Comparison of ENCODE assay signal across 17 cellular contexts in the genomic region with DNA sequence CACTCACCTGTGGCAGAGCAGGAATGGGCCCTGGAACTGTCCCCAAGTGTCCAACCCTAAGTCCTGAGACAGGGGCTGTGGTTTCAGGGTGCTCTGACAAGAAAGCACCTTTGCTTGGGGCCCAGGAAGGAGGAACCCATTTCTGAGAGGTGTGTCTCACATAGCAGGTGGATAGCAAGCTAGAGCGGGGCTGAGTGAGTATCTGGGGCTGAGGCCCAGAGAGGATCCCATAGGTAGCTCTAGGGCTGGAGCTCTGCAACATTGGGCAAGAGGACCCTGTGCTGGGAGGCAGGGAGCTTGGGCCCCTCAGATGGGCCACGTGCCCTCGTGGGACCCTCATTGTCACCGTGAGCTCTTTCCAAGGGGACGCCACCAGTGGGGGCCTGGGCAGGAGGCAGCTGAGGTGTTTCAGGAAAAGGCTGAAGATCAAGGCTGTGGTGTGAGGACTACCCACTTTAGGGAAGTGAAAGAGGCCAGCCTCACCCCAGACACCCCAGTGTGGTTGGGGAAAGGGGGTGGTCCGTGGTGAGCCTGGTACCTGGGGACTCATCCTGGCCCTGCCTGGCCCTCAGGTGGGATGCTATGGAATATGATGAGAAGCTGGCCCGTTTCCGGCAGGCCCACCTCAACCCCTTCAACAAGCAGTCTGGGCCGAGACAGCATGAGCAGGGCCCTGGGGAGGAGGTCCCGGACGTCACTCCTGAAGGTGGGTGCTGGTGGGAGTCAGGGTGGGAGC. TPM values are rescaled to one million over a fixed set of nuclear protein-coding genes. Genes with fewer than 3 reads are reported as not detected.
DNase-seq lines count a peak whose midpoint lies in the region; ATAC-seq and TF ChIP-seq lines count a peak whose summit lies in the region.
"Had no signal": no experiment of that assay in that cellular context is flagged by ENCODE, and none has a peak within 500 bp of the region (broad histone marks: within the 10 kb centered on the region; RNA-seq: fewer than 3 reads in every experiment).

No MANE protein-coding gene starts in this region.

- intact Hi-C loops in spleen (cut with DNase I; ENCODE audit: low total_unique reads) = no loop called here
- intact Hi-C loops in head of caudate nucleus (cut with DNase I) = no loop called here

- WGBS in spleen, 5 donors = 69 to 78% (median 72%) methylated on average over 11 of the region's 11 CpGs

- ATAC-seq in GM19452 (IDR thresholded peaks at IDR 0.05; ENCODE audit: unreplicated experiment) (peak; percentile 52), HG02884 (IDR thresholded peaks at IDR 0.05; ENCODE audit: unreplicated experiment) (peak; percentile 60)

- no peaks in the 10 kb centered on the region for H3K79me2 ChIP-seq in OCI-LY1 (ENCODE audit: insufficient read depth, low read length)

- no peaks in the 10 kb centered on the region for H3K9me3 ChIP-seq in OCI-LY1 (ENCODE audit: low read length)
- H3K9me3 ChIP-seq in spleen = no peaks in the 10 kb centered on the region
- H3K9me3 ChIP-seq: SJSA1, testis had no signal

- TF ChIP-seq CTCF in GM06990 (IDR thresholded peaks at IDR 0.05; ENCODE audit: insufficient read depth, low read length, poor library complexity, severe bottlenecking) = no peak
- no peak for TF ChIP-seq CTCF in OCI-LY1 (IDR thresholded peaks at IDR 0.05; ENCODE audit: low read length)
- TF ChIP-seq CTCF in spleen (IDR thresholded peaks at IDR 0.05 in 8 of 11, conservative IDR thresholded peaks at IDR 0.05 in 3 of 11) = no peak

- peak overlapping the region; percentile 33; the same call in 1 of the 2 replicates for H3K9ac ChIP-seq in OCI-LY1 (ENCODE audit: low read length)
- H3K9ac ChIP-seq: KMS-11 had no signal

- H3K27ac ChIP-seq in OCI-LY1 (ENCODE audit: low read depth, low read length, poor library complexity, severe bottlenecking) (peak overlapping the region; percentile 87), spleen (peak overlapping the region in 3 of 8 donors; percentile 10 to 56 (median 15))
- H3K27ac ChIP-seq: epithelial cell of prostate, KMS-11, SJSA1, testis had no signal

- H3K4me3 ChIP-seq in GM06990 (replicated peaks; ENCODE audit: low read depth, low read length) (no peak overlapping the region), OCI-LY1 (ENCODE audit: low read depth, low read length, poor library complexity, severe bottlenecking) (peak overlapping the region; percentile 1), spleen (peak overlapping the region in 1 of 8 donors; percentile 20)
- H3K4me3 ChIP-seq: SJSA1, testis had no signal

- no peaks in the 10 kb centered on the region for H4K20me1 ChIP-seq in OCI-LY1 (ENCODE audit: insufficient read depth, low read length)

- no peaks in the 10 kb centered on the region for H3F3A ChIP-seq in OCI-LY1 (ENCODE audit: insufficient read depth, low read length)

- H3K4me1 ChIP-seq in OCI-LY1 (ENCODE audit: insufficient read depth, low read length, severe bottlenecking) (peaks cover 68% of the 10 kb centered on the region), spleen (peaks cover 19 to 98% (median 65%) of the 10 kb centered on the region in 6 donors)

- H2AFZ ChIP-seq in OCI-LY1 (ENCODE audit: low read length) = no peak overlapping the region

- peak overlapping the region; percentile 27 for H3K4me2 ChIP-seq in OCI-LY1 (ENCODE audit: low read length)
- H3K4me2 ChIP-seq: KMS-11 had no signal

- DNase-seq in GM06990 (ENCODE audit: extremely low read depth, insufficient read length) (peak; percentile 82), spleen (no peak), NCI-H2107 (lab: John Stamatoyannopoulos, UW) (no peak), head of caudate nucleus (no peak)
- no peak for DNase-seq in activated naive CD4-positive, alpha-beta T cell treated with Interleukin-2 at 50 U/mL for 16 hours
- DNase-seq: activated CD4-positive, alpha-beta T cell treated with anti-CD3 and anti-CD28 coated beads for 1 hour; activated effector memory CD4-positive, alpha-beta T cell treated with anti-CD3 and anti-CD28 coated beads, Interleukin-2, amount 50 U/mL, for 16 hours; DMS153; mesendoderm; NCI-H226; testis had no signal

- TF ChIP-seq POLR2A in spleen (IDR thresholded peaks at IDR 0.05) = no peak

- no peaks in the 10 kb centered on the region for H3K9me2 ChIP-seq in OCI-LY1 (ENCODE audit: low read depth, low read length)

- H3K27me3 ChIP-seq in GM06990 (replicated peaks; ENCODE audit: control insufficient read depth, insufficient read depth, low read length) (no peaks in the 10 kb centered on the region), OCI-LY1 (ENCODE audit: insufficient read depth, low read length) (no peaks in the 10 kb centered on the region), spleen (replicated peaks in 1 of 7) (no peaks in the 10 kb centered on the region)
- H3K27me3 ChIP-seq: SJSA1, testis had no signal

- H3K36me3 ChIP-seq in GM06990 (ENCODE audit: control insufficient read depth, insufficient read depth, low read length) = peaks cover 2% of the 10 kb centered on the region; the same call in 1 of the 2 replicates
- peaks cover 50% of the 10 kb centered on the region for H3K36me3 ChIP-seq in OCI-LY1 (ENCODE audit: insufficient read depth, low read length)
- H3K36me3 ChIP-seq in spleen = peaks cover 0 to 39% (median 6%) of the 10 kb centered on the region in 6 donors

RNA-seq across cellular contexts. Expression of gene DEF8, which starts 5.3 kb away (rescaled TPM):
- 100 to 1,000 TPM in 1 of 7 donors, 10 to 100 TPM in 6; 55.3 to 104 (median 72.4) TPM for total RNA-seq in spleen
- polyA plus RNA-seq in spleen = 10 to 100 TPM; 25.7 to 38.0 (median 33.8) TPM

RNA-seq across cellular contexts. Expression of gene TUBB3, which starts 30.7 kb away (rescaled TPM):
- total RNA-seq in spleen = 1 to 10 TPM in 3 of 7 donors, under 1 TPM in 2, not detected in 2; 0.43 to 2.4 (median 1.4) TPM
- polyA plus RNA-seq in spleen = 1 to 10 TPM in 1 of 3 donors, under 1 TPM in 2; 0.41 to 4.3 (median 0.80) TPM

RNA-seq across cellular contexts. Expression of gene MC1R, which starts 35.2 kb away (rescaled TPM):
- 10 to 100 TPM in 1 of 7 donors, 1 to 10 TPM in 6; 3.0 to 12.5 (median 7.8) TPM for total RNA-seq in spleen
- 1 to 10 TPM; 2.4 to 3.2 (median 2.6) TPM for polyA plus RNA-seq in spleen
